ENCODE assay signal across 16 cellular contexts in genomic region chr11:47391711-47392432, GRCh38. TPM values are rescaled to one million over a fixed set of nuclear protein-coding genes. Genes with fewer than 3 reads are reported as not detected.
DNase-seq lines count a peak whose midpoint lies in the region; ATAC-seq and TF ChIP-seq lines count a peak whose summit lies in the region.
"Had no signal": no experiment of that assay in that cellular context is flagged by ENCODE, and none has a peak within 500 bp of the region (broad histone marks: within the 10 kb centered on the region; RNA-seq: fewer than 3 reads in every experiment).

No MANE protein-coding gene starts in this region.

- WGBS in liver: 94% methylated on average over 16 of the region's 16 CpGs

- TF ChIP-seq RAD21 in liver (IDR thresholded peaks at IDR 0.05): no peak

- no peak overlapping the region for H3K4me3 ChIP-seq in liver (ENCODE audit: low read depth in 1 of 3, low read length in 3 of 3)
- H3K4me3 ChIP-seq: A549, tibial artery had no signal

- H3K9me3 Mint-ChIP-seq in activated CD4-positive, alpha-beta T cell treated with anti-CD3 and anti-CD28 coated beads, Interleukin-2, amount 10 ng/mL, durations not matched to agents 24 days and 14 days: no peaks in the 10 kb centered on the region
- no peaks in the 10 kb centered on the region for H3K9me3 Mint-ChIP-seq in activated T-helper 2 cell treated with anti-CD3 and anti-CD28 coated beads, Interferon-gamma antibody, Interleukin-2, Interleukin-4, amounts not matched to agents 10 μg/mL and 5 μg/mL and 100 μg/mL, durations not matched to agents 14 hours and 24 hours and 36 hours
- no peaks in the 10 kb centered on the region for H3K9me3 Mint-ChIP-seq in stimulated activated memory B cell treated with anti-CD40 and anti-IgM and Interleukin-4, amounts not matched to agents 10 μg/mL and 1 μg/mL and 100 μg/mL, for 72 hours

- no peaks in the 10 kb centered on the region for H3K36me3 Mint-ChIP-seq in activated CD4-positive, alpha-beta T cell treated with anti-CD3 and anti-CD28 coated beads, Interleukin-2, amount 10 ng/mL, durations not matched to agents 24 days and 14 days (ENCODE audit: low read depth)
- H3K36me3 Mint-ChIP-seq in activated T-helper 2 cell treated with anti-CD3 and anti-CD28 coated beads, Interferon-gamma antibody, Interleukin-2, Interleukin-4, amounts not matched to agents 10 μg/mL and 5 μg/mL and 100 μg/mL, durations not matched to agents 14 hours and 24 hours and 36 hours (ENCODE audit: low read depth): no peaks in the 10 kb centered on the region
- H3K36me3 Mint-ChIP-seq in stimulated activated memory B cell treated with anti-CD40 and anti-IgM and Interleukin-4, amounts not matched to agents 10 μg/mL and 1 μg/mL and 100 μg/mL, for 72 hours: no peaks in the 10 kb centered on the region

- H3K4me1 ChIP-seq in liver (ENCODE audit: control insufficient read depth in 4 of 4, insufficient read depth in 4 of 4, low read length in 3 of 4): peaks cover 0 to 9% (median 0%) of the 10 kb centered on the region in 4 donors
- H3K4me1 ChIP-seq: A549, tibial artery had no signal

- H3K27me3 Mint-ChIP-seq in activated CD4-positive, alpha-beta T cell treated with anti-CD3 and anti-CD28 coated beads, Interleukin-2, amount 10 ng/mL, durations not matched to agents 24 days and 14 days: no peaks in the 10 kb centered on the region
- H3K27me3 Mint-ChIP-seq in activated T-helper 2 cell treated with anti-CD3 and anti-CD28 coated beads, Interferon-gamma antibody, Interleukin-2, Interleukin-4, amounts not matched to agents 10 μg/mL and 5 μg/mL and 100 μg/mL, durations not matched to agents 14 hours and 24 hours and 36 hours (ENCODE audit: low read depth): no peaks in the 10 kb centered on the region
- no peaks in the 10 kb centered on the region for H3K27me3 Mint-ChIP-seq in stimulated activated memory B cell treated with anti-CD40 and anti-IgM and Interleukin-4, amounts not matched to agents 10 μg/mL and 1 μg/mL and 100 μg/mL, for 72 hours

- H3K27ac Mint-ChIP-seq in activated CD4-positive, alpha-beta T cell treated with anti-CD3 and anti-CD28 coated beads, Interleukin-2, amount 10 ng/mL, durations not matched to agents 24 days and 14 days: peak overlapping the region; percentile 4
- peak overlapping the region; percentile 42 for H3K27ac Mint-ChIP-seq in activated T-helper 2 cell treated with anti-CD3 and anti-CD28 coated beads, Interferon-gamma antibody, Interleukin-2, Interleukin-4, amounts not matched to agents 10 μg/mL and 5 μg/mL and 100 μg/mL, durations not matched to agents 14 hours and 24 hours and 36 hours
- peak overlapping the region; percentile 98 for H3K27ac Mint-ChIP-seq in stimulated activated memory B cell treated with anti-CD40 and anti-IgM and Interleukin-4, amounts not matched to agents 10 μg/mL and 1 μg/mL and 100 μg/mL, for 72 hours

- peaks cover 19% of the 10 kb centered on the region for H3K4me1 Mint-ChIP-seq in activated CD4-positive, alpha-beta T cell treated with anti-CD3 and anti-CD28 coated beads, Interleukin-2, amount 10 ng/mL, durations not matched to agents 24 days and 14 days
- H3K4me1 Mint-ChIP-seq in activated T-helper 2 cell treated with anti-CD3 and anti-CD28 coated beads, Interferon-gamma antibody, Interleukin-2, Interleukin-4, amounts not matched to agents 10 μg/mL and 5 μg/mL and 100 μg/mL, durations not matched to agents 14 hours and 24 hours and 36 hours (ENCODE audit: low read depth): peaks cover 17% of the 10 kb centered on the region
- peaks cover 65% of the 10 kb centered on the region for H3K4me1 Mint-ChIP-seq in stimulated activated memory B cell treated with anti-CD40 and anti-IgM and Interleukin-4, amounts not matched to agents 10 μg/mL and 1 μg/mL and 100 μg/mL, for 72 hours

- in situ Hi-C loops in G401 (cut with HindIII; ENCODE audit: low sequenced_read_pairs): no loop called here

- no peak overlapping the region for H3K4me3 Mint-ChIP-seq in activated CD4-positive, alpha-beta T cell treated with anti-CD3 and anti-CD28 coated beads, Interleukin-2, amount 10 ng/mL, durations not matched to agents 24 days and 14 days
- H3K4me3 Mint-ChIP-seq in activated T-helper 2 cell treated with anti-CD3 and anti-CD28 coated beads, Interferon-gamma antibody, Interleukin-2, Interleukin-4, amounts not matched to agents 10 μg/mL and 5 μg/mL and 100 μg/mL, durations not matched to agents 14 hours and 24 hours and 36 hours (ENCODE audit: low read depth): no peak overlapping the region
- H3K4me3 Mint-ChIP-seq in stimulated activated memory B cell treated with anti-CD40 and anti-IgM and Interleukin-4, amounts not matched to agents 10 μg/mL and 1 μg/mL and 100 μg/mL, for 72 hours: no peak overlapping the region

- no peak for TF ChIP-seq CTCF in liver (IDR thresholded peaks at IDR 0.05; ENCODE audit: low read depth, low read length, missing input control)

- no peak for DNase-seq in activated CD4-positive, alpha-beta T cell treated with anti-CD3 and anti-CD28 coated beads, Interleukin-2, amount 10 ng/mL, durations not matched to agents 24 days and 14 days
- DNase-seq in activated CD4-positive, alpha-beta T cell treated with anti-CD3 and anti-CD28 coated beads, Interleukin-2, amount 50 U/mL, for 4 hours: no peak
- no peak for DNase-seq in activated T-helper 2 cell treated with anti-CD3 and anti-CD28 coated beads, Interferon-gamma antibody, Interleukin-2, Interleukin-4, amounts not matched to agents 10 μg/mL and 5 μg/mL and 100 μg/mL, durations not matched to agents 14 hours and 24 hours and 36 hours (ENCODE audit: low spot score)
- DNase-seq in KG1 (lab: John Stamatoyannopoulos, UW): no peak
- no peak for DNase-seq in G401 (ENCODE audit: low spot score)
- DNase-seq in activated T-cell treated with anti-CD3 and anti-CD28 coated beads for 4 hours: no peak
- DNase-seq: Calu3; effector CD8-positive, alpha-beta T cell; foreskin fibroblast; NCI-H526; RPMI8226 had no signal

- H3K36me3 ChIP-seq in liver (ENCODE audit: control insufficient read depth in 4 of 4, insufficient read depth in 3 of 4, low read depth in 1 of 4, low read length in 3 of 4): no peaks in the 10 kb centered on the region
- H3K36me3 ChIP-seq: tibial artery had no signal

- no peak for ATAC-seq in stimulated activated memory B cell treated with anti-CD40 and anti-IgM and Interleukin-4, amounts not matched to agents 10 μg/mL and 1 μg/mL and 100 μg/mL, for 72 hours

- H3K9ac ChIP-seq in liver (ENCODE audit: low read depth in 1 of 2, low read length in 2 of 2): no peak overlapping the region

- peak overlapping the region; percentile 74 to 87 for H3K27ac ChIP-seq in liver (ENCODE audit: low read depth in 1 of 2, low read length in 2 of 2)
- H3K27ac ChIP-seq: A549, tibial artery had no signal

- no peaks in the 10 kb centered on the region for H3K27me3 ChIP-seq in liver (ENCODE audit: control insufficient read depth in 4 of 4, insufficient read depth in 4 of 4, low read length in 3 of 4)
- H3K27me3 ChIP-seq: tibial artery had no signal

- H3K9me3 ChIP-seq in liver (ENCODE audit: control insufficient read depth in 4 of 4, low read length in 3 of 4): no peaks in the 10 kb centered on the region
- H3K9me3 ChIP-seq: A549, tibial artery had no signal

- intact Hi-C loops in activated CD4-positive, alpha-beta T cell treated with anti-CD3 and anti-CD28 coated beads, Interleukin-2, amount 10 ng/mL, durations not matched to agents 24 days and 14 days (cut with micrococcal nuclease): no loop called here
- intact Hi-C loops in activated T-helper 2 cell treated with anti-CD3 and anti-CD28 coated beads, Interferon-gamma antibody, Interleukin-2, Interleukin-4, amounts not matched to agents 10 μg/mL and 5 μg/mL and 100 μg/mL, durations not matched to agents 14 hours and 24 hours and 36 hours (cut with micrococcal nuclease): no loop called here

RNA-seq across cellular contexts. Expression of gene SPI1, which starts 13.5 kb away (rescaled TPM):
- total RNA-seq in activated CD4-positive, alpha-beta T cell treated with anti-CD3 and anti-CD28 coated beads, Interleukin-2, amount 10 ng/mL, durations not matched to agents 24 days and 14 days: not detected in 2 replicates
- total RNA-seq in activated T-helper 2 cell treated with anti-CD3 and anti-CD28 coated beads, Interferon-gamma antibody, Interleukin-2, Interleukin-4, amounts not matched to agents 10 μg/mL and 5 μg/mL and 100 μg/mL, durations not matched to agents 14 hours and 24 hours and 36 hours: 0.11 TPM in 1 of 2 replicates, not detected in the other
- total RNA-seq in liver: 10 to 100 TPM; 12.5 to 14.2 TPM
- 10 to 100 TPM in 1 of 2 donors, 1 to 10 TPM in 1; 2.3 to 14.4 TPM for polyA plus RNA-seq in liver
- total RNA-seq in G401 (2014; rRNA removed; shearing (Covaris generic)): not detected in 2 replicates
- total RNA-seq: Calu3, myocyte had no signal

RNA-seq across cellular contexts. Expression of gene SLC39A13, which starts 16.5 kb away (rescaled TPM):
- 13.2 and 13.3 TPM in 2 replicates for total RNA-seq in activated CD4-positive, alpha-beta T cell treated with anti-CD3 and anti-CD28 coated beads, Interleukin-2, amount 10 ng/mL, durations not matched to agents 24 days and 14 days
- total RNA-seq in activated T-helper 2 cell treated with anti-CD3 and anti-CD28 coated beads, Interferon-gamma antibody, Interleukin-2, Interleukin-4, amounts not matched to agents 10 μg/mL and 5 μg/mL and 100 μg/mL, durations not matched to agents 14 hours and 24 hours and 36 hours: 12.5 and 15.2 TPM in 2 replicates
- total RNA-seq in liver: 10 to 100 TPM in 1 of 2 donors, 1 to 10 TPM in 1; 8.2 to 13.0 TPM
- 10 to 100 TPM in 1 of 2 donors, 1 to 10 TPM in 1; 8.4 to 17.5 TPM for polyA plus RNA-seq in liver
- total RNA-seq in G401 (2014; rRNA removed; shearing (Covaris generic)): 22.9 and 43.0 TPM in 2 replicates

RNA-seq across cellular contexts. Expression of gene PSMC3, which starts 34.4 kb away (rescaled TPM):
- 230 and 234 TPM in 2 replicates for total RNA-seq in activated CD4-positive, alpha-beta T cell treated with anti-CD3 and anti-CD28 coated beads, Interleukin-2, amount 10 ng/mL, durations not matched to agents 24 days and 14 days
- 214 and 219 TPM in 2 replicates for total RNA-seq in activated T-helper 2 cell treated with anti-CD3 and anti-CD28 coated beads, Interferon-gamma antibody, Interleukin-2, Interleukin-4, amounts not matched to agents 10 μg/mL and 5 μg/mL and 100 μg/mL, durations not matched to agents 14 hours and 24 hours and 36 hours
- total RNA-seq in liver: 10 to 100 TPM; 58.0 to 96.6 TPM
- polyA plus RNA-seq in liver: 100 to 1,000 TPM; 110 TPM
- 149 and 239 TPM in 2 replicates for total RNA-seq in G401 (2014; rRNA removed; shearing (Covaris generic))

RNA-seq across cellular contexts. Expression of gene MYBPC3, which starts 39.4 kb away (rescaled TPM):
- total RNA-seq in activated CD4-positive, alpha-beta T cell treated with anti-CD3 and anti-CD28 coated beads, Interleukin-2, amount 10 ng/mL, durations not matched to agents 24 days and 14 days: not detected in 2 replicates
- not detected in 2 replicates for total RNA-seq in activated T-helper 2 cell treated with anti-CD3 and anti-CD28 coated beads, Interferon-gamma antibody, Interleukin-2, Interleukin-4, amounts not matched to agents 10 μg/mL and 5 μg/mL and 100 μg/mL, durations not matched to agents 14 hours and 24 hours and 36 hours
- under 1 TPM in 1 of 2 donors, not detected in 1; 0.25 TPM for total RNA-seq in liver
- polyA plus RNA-seq in liver: under 1 TPM in 1 of 2 donors, not detected in 1; 0.01 TPM
- 0.37 TPM in 1 of 2 replicates, not detected in the other for total RNA-seq in G401 (2014; rRNA removed; shearing (Covaris generic))
- total RNA-seq: Calu3, myocyte had no signal

RNA-seq across cellular contexts. Expression of gene RAPSN, which starts 57.1 kb away (rescaled TPM):
- 0.42 and 1.0 TPM in 2 replicates for total RNA-seq in activated CD4-positive, alpha-beta T cell treated with anti-CD3 and anti-CD28 coated beads, Interleukin-2, amount 10 ng/mL, durations not matched to agents 24 days and 14 days
- 0.18 and 1.3 TPM in 2 replicates for total RNA-seq in activated T-helper 2 cell treated with anti-CD3 and anti-CD28 coated beads, Interferon-gamma antibody, Interleukin-2, Interleukin-4, amounts not matched to agents 10 μg/mL and 5 μg/mL and 100 μg/mL, durations not matched to agents 14 hours and 24 hours and 36 hours
- under 1 TPM in 1 of 2 donors, not detected in 1; 0.59 TPM for total RNA-seq in liver
- polyA plus RNA-seq in liver: under 1 TPM; 0.12 to 0.28 TPM
- not detected in 2 replicates for total RNA-seq in G401 (2014; rRNA removed; shearing (Covaris generic))

Comparison
In these comparisons a context has a peak if more than half of its experiments do, and no peak if none do; other contexts are left out.
1. H3K27ac Mint-ChIP-seq: peak in every context shown above with its lines; median percentile 98 in stimulated activated memory B cell treated with anti-CD40 and anti-IgM and Interleukin-4, amounts not matched to agents 10 μg/mL and 1 μg/mL and 100 μg/mL, for 72 hours; 42 in activated T-helper 2 cell treated with anti-CD3 and anti-CD28 coated beads, Interferon-gamma antibody, Interleukin-2, Interleukin-4, amounts not matched to agents 10 μg/mL and 5 μg/mL and 100 μg/mL, durations not matched to agents 14 hours and 24 hours and 36 hours; 4 in activated CD4-positive, alpha-beta T cell treated with anti-CD3 and anti-CD28 coated beads, Interleukin-2, amount 10 ng/mL, durations not matched to agents 24 days and 14 days.
2. RNA of gene SPI1, which starts 13.5 kb away (total RNA-seq): 12.5 to 14.2 TPM in liver; not detected in activated CD4-positive, alpha-beta T cell treated with anti-CD3 and anti-CD28 coated beads, Interleukin-2, amount 10 ng/mL, durations not matched to agents 24 days and 14 days, 0.11 TPM in activated T-helper 2 cell treated with anti-CD3 and anti-CD28 coated beads, Interferon-gamma antibody, Interleukin-2, Interleukin-4, amounts not matched to agents 10 μg/mL and 5 μg/mL and 100 μg/mL, durations not matched to agents 14 hours and 24 hours and 36 hours and not detected in G401; every median in the first group is over 10 times any median in the second.